In genomic region chr6:3795836-3796395, GRCh38 we compare ENCODE assay signal across 20 cellular contexts. TPM values are rescaled to one million over a fixed set of nuclear protein-coding genes. Genes with fewer than 3 reads are reported as not detected.
DNase-seq lines count a peak whose midpoint lies in the region; ATAC-seq, FAIRE-seq and TF ChIP-seq lines count a peak whose summit lies in the region.
"Had no signal": no experiment of that assay in that cellular context is flagged by ENCODE, and none has a peak within 500 bp of the region (broad histone marks: within the 10 kb centered on the region; RNA-seq: fewer than 3 reads in every experiment).

No MANE protein-coding gene starts in this region.

- TF ChIP-seq POLR2A in GM12891 (IDR thresholded peaks at IDR 0.05; ENCODE audit: low read depth, low read length) (no peak), body of pancreas (IDR thresholded peaks at IDR 0.05) (no peak)

- H3K27me3 ChIP-seq in right cardiac atrium (ENCODE audit: control insufficient read depth, insufficient read depth) (no peaks in the 10 kb centered on the region), neural progenitor cell (no peaks in the 10 kb centered on the region), body of pancreas (no peaks in the 10 kb centered on the region)
- H3K27me3 ChIP-seq: ascending aorta, neutrophil, uterus had no signal

- H3K4me1 Mint-ChIP-seq in neural progenitor cell, result peaks cover 48% of the 10 kb centered on the region

- no peak overlapping the region for H3K4me2 ChIP-seq in neural progenitor cell

- no peak for TF ChIP-seq CTCF in neural progenitor cell (IDR thresholded peaks at IDR 0.05)
- no peak for TF ChIP-seq CTCF in body of pancreas (IDR thresholded peaks at IDR 0.05)

- H3K9me3 ChIP-seq in right cardiac atrium (ENCODE audit: control insufficient read depth, low read length) (no peaks in the 10 kb centered on the region), neural progenitor cell (ENCODE audit: low read depth) (no peaks in the 10 kb centered on the region), body of pancreas (no peaks in the 10 kb centered on the region)
- H3K9me3 ChIP-seq: ascending aorta, neutrophil, uterus had no signal

- H3K79me2 ChIP-seq in neural progenitor cell (ENCODE audit: low read depth), result no peaks in the 10 kb centered on the region

- no peak for FAIRE-seq in frontal cortex (lab: Jason Lieb, UNC)
- FAIRE-seq in GM12891 (lab: Jason Lieb, UNC), result no peak
- FAIRE-seq: RCC 7860, small intestine had no signal

- H3K4me3 ChIP-seq in right cardiac atrium (ENCODE audit: low read length), result no peak overlapping the region
- no peak overlapping the region for H3K4me3 ChIP-seq in neural progenitor cell
- H3K4me3 ChIP-seq in body of pancreas, result no peak overlapping the region
- H3K4me3 ChIP-seq: ascending aorta, GM23248, uterus had no signal

- H3K27ac Mint-ChIP-seq in neural progenitor cell, result peak overlapping the region; percentile 97
- H3K27ac Mint-ChIP-seq: WTC11 had no signal

- no peak overlapping the region for H3K9ac ChIP-seq in neural progenitor cell
- H3K9ac ChIP-seq: GM23248 had no signal

- no peaks in the 10 kb centered on the region for H4K20me1 ChIP-seq in neural progenitor cell (ENCODE audit: low read depth)

- intact Hi-C loops in right cardiac atrium (cut with DNase I) (no loop called here), Right ventricle myocardium superior (cut with DNase I) (no loop called here), body of pancreas (cut with DNase I) (no loop called here)

- peaks cover 1% of the 10 kb centered on the region for H3K9me3 Mint-ChIP-seq in neural progenitor cell

- H3K27ac ChIP-seq in right cardiac atrium (ENCODE audit: low read length) (peak overlapping the region; percentile 12), neural progenitor cell (no peak overlapping the region), body of pancreas (peak overlapping the region in 2 of 4 donors; percentile 72 to 86)
- H3K27ac ChIP-seq: ascending aorta, neutrophil, uterus had no signal

- no peak overlapping the region for H3K4me3 Mint-ChIP-seq in neural progenitor cell
- H3K4me3 Mint-ChIP-seq: WTC11 had no signal

- ATAC-seq in right cardiac atrium (no peak), Right ventricle myocardium superior (ENCODE audit: poor library complexity) (no peak), body of pancreas (no peak), HG03432 (IDR thresholded peaks at IDR 0.05; ENCODE audit: unreplicated experiment) (no peak)
- ATAC-seq: WTC11 had no signal

- peaks cover 2% of the 10 kb centered on the region for H3K27me3 Mint-ChIP-seq in neural progenitor cell (ENCODE audit: insufficient read depth, low read depth)

- H3K36me3 ChIP-seq in neural progenitor cell (no peaks in the 10 kb centered on the region), body of pancreas (replicated peaks in 1 of 2; ENCODE audit: insufficient read depth in 1 of 2, low read depth in 2 of 2) (no peaks in the 10 kb centered on the region)
- H3K36me3 ChIP-seq: ascending aorta, neutrophil, uterus had no signal

- 69% methylated on average over 8 of the region's 8 CpGs for WGBS in right cardiac atrium
- 79 to 82% methylated on average over 8 of the region's 8 CpGs for WGBS in body of pancreas, 2 donors

- H3K36me3 Mint-ChIP-seq in neural progenitor cell, result no peaks in the 10 kb centered on the region
- H3K36me3 Mint-ChIP-seq: WTC11 had no signal

- no peak overlapping the region for H2AFZ ChIP-seq in neural progenitor cell (replicated peaks)
- H2AFZ ChIP-seq: GM23248 had no signal

- DNase-seq in right cardiac atrium, result no peak
- DNase-seq in Right ventricle myocardium superior, result no peak
- peak; percentile 51 to 54 for DNase-seq in frontal cortex (ENCODE audit: low spot score in 2 of 2)
- no peak for DNase-seq in neural progenitor cell (ENCODE audit: low spot score)
- no peak for DNase-seq in GM12891 (ENCODE audit: insufficient read length, low spot score)
- DNase-seq in body of pancreas, result no peak
- DNase-seq in ureter (ENCODE audit: low spot score), result no peak
- DNase-seq: activated CD8-positive, alpha-beta memory T cell treated with anti-CD3 and anti-CD28 coated beads for 24 hours; activated effector memory CD4-positive, alpha-beta T cell treated with anti-CD3 and anti-CD28 coated beads, Interleukin-2, amount 50 U/mL, for 16 hours; GM23248; NCI-H1694; NCI-H524 treated with DMSO at 0.1 percent for 48 hours; small intestine; T-helper 1 cell had no signal

- peaks cover 10% of the 10 kb centered on the region for H3F3A ChIP-seq in neural progenitor cell (ENCODE audit: low read depth)

- H3K4me1 ChIP-seq in right cardiac atrium (ENCODE audit: control insufficient read depth, insufficient read depth, low read length) (peaks cover 13% of the 10 kb centered on the region), neural progenitor cell (peaks cover 9% of the 10 kb centered on the region), body of pancreas (peaks cover 30% of the 10 kb centered on the region)
- H3K4me1 ChIP-seq: uterus had no signal

TF ChIP-seq in GM12891, 5 proteins besides CTCF, POLR2A, EP300 and RAD21:
- no peak for TF ChIP-seq SPI1 (IDR thresholded peaks at IDR 0.05; ENCODE audit: low read depth, low read length)
- no peak for TF ChIP-seq PAX5 (IDR thresholded peaks at IDR 0.05; ENCODE audit: insufficient read depth, low read length, severe bottlenecking)
- TF ChIP-seq TAF1 (IDR thresholded peaks at IDR 0.05; ENCODE audit: low read depth, low read length), result no peak
- TF ChIP-seq POLR2AphosphoS5 (IDR thresholded peaks at IDR 0.05; ENCODE audit: low read depth, low read length), result no peak
- TF ChIP-seq POU2F2 (IDR thresholded peaks at IDR 0.05; ENCODE audit: low read depth, low read length), result no peak
TF ChIP-seq in GM12891: peak in this region for 0.

RNA-seq across cellular contexts. Expression of gene PXDC1, which starts 44.4 kb away (rescaled TPM):
- total RNA-seq in right cardiac atrium (10 to 100 TPM; 18.9 to 43.9 (median 24.1) TPM), Right ventricle myocardium superior (24.3 TPM), frontal cortex (7.3 TPM), neural progenitor cell (ENCODE audit: low replicate concordance) (1.5 and 2.0 TPM in 2 replicates), body of pancreas (10 to 100 TPM; 30.9 to 35.6 TPM), ureter (22.9 TPM)
- polyA plus RNA-seq in right cardiac atrium, result 23.7 TPM
- 0.22 TPM for polyA plus RNA-seq in GM12891 (2012; ENCODE audit: low read depth, missing spikeins)

RNA-seq across cellular contexts. Expression of gene FAM50B, which starts 53.3 kb away (rescaled TPM):
- total RNA-seq in right cardiac atrium (10 to 100 TPM; 14.0 to 25.3 (median 23.9) TPM), Right ventricle myocardium superior (28.9 TPM), frontal cortex (22.0 TPM), neural progenitor cell (ENCODE audit: low replicate concordance) (2.8 and 4.5 TPM in 2 replicates), body of pancreas (10 to 100 TPM in 1 of 2 donors, 1 to 10 TPM in 1; 9.9 to 15.6 TPM), ureter (10.7 TPM)
- 18.4 TPM for polyA plus RNA-seq in right cardiac atrium
- 5.0 TPM for polyA plus RNA-seq in GM12891 (2012; ENCODE audit: low read depth, missing spikeins)

Comparison
In these comparisons a context has a peak if more than half of its experiments do, and no peak if none do; other contexts are left out.
1. DNase-seq: peak in frontal cortex (2 of 2); none in right cardiac atrium (0 of 3), Right ventricle myocardium superior (single experiment), neural progenitor cell (single experiment), GM12891 (single experiment), body of pancreas (0 of 4) and ureter (single experiment).